ENCODE assay signal across 1 cellular context in the genomic region with DNA sequence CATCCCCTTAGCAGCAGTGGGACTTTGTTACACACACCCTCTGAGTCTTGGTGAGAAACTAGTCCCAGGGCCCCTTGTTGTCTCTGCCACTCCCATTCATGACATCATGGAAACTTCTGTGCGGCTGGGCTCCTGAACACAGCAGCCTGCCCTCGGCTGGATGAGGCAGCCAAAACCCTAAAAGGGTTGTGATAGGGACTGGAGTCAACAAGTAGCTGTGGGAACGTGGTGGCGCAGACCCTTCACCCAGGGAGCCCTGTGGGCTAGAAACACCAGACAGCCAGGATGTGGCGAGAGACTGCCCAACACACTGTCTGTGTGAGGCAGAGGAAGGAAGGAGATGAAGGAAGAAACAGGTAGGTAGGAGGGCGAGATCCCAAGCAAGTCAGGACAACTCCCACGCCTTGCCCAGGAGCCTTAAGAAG.
TF ChIP-seq lines count a peak whose summit lies in the region.

No MANE protein-coding gene starts in this region.

TF ChIP-seq in SK-N-SH, 30 proteins besides CTCF, POLR2A, EP300 and RAD21:
- TF ChIP-seq RCOR1 (IDR thresholded peaks at IDR 0.05; ENCODE audit: low read length): no peak
